26 cellular contexts compared by ENCODE assay signal in the genomic region with DNA sequence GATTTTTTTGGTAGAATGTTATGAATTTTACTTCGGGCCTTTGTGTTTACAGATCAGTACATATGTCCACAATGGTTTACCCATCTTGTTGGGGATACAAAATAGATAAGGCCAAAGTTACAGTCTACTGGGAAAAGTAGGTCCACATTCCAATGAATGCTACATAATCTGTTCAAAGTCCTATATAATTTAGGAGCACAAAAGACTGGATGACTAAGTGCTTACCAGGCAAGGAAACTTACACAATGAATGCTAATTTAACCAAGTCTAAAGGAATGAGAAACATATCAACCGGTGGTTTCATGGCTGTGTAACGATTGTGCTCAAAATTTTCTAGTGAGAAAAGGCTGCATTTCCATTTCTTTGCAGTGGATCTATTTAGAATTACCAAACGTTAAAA.
"Had no signal": no experiment of that assay in that cellular context is flagged by ENCODE, and none has a peak within 500 bp of the region (broad histone marks: within the 10 kb centered on the region; RNA-seq: fewer than 3 reads in every experiment).

No MANE protein-coding gene starts in this region.

- H3K36me3 Mint-ChIP-seq: activated naive CD8-positive, alpha-beta T cell; immature natural killer cell; naive thymus-derived CD8-positive, alpha-beta T cell had no signal

- H3K9me3 ChIP-seq: prostate gland had no signal

- FAIRE-seq: frontal cortex had no signal

- H2AFZ ChIP-seq: hepatocyte had no signal

- H3K27me3 Mint-ChIP-seq: activated B cell treated with CpG ODN at 0.5 μM for 24 hours had no signal

- H3K4me1 ChIP-seq: adrenal gland, ascending aorta, left lung, prostate gland, tibial artery had no signal

- H3K27ac Mint-ChIP-seq: activated B cell treated with CpG ODN at 0.5 μM for 24 hours; activated CD4-positive, alpha-beta T cell treated with anti-CD3 and anti-CD28 coated beads for 36 hours; activated naive CD8-positive, alpha-beta T cell; activated T-helper 2 cell treated with anti-CD3 and anti-CD28 coated beads, Interferon-gamma antibody, Interleukin-2, Interleukin-4, amounts not matched to agents 10 μg/mL and 5 μg/mL and 100 μg/mL, durations not matched to agents 14 hours and 24 hours and 36 hours; immature natural killer cell; mesothelial cell of epicardium; naive thymus-derived CD8-positive, alpha-beta T cell; stimulated activated naive CD8-positive, alpha-beta T cell treated with anti-CD3 and anti-CD28 coated beads, Interleukin-15, amount 100 ng/mL, for 72 hours had no signal

- H3K27ac ChIP-seq: adrenal gland, ascending aorta, cardiac muscle cell, hepatocyte, left lung, prostate gland, tibial artery had no signal

- H3K4me3 Mint-ChIP-seq: activated B cell treated with CpG ODN at 0.5 μM for 24 hours; activated CD4-positive, alpha-beta T cell treated with anti-CD3 and anti-CD28 coated beads for 36 hours; activated naive CD8-positive, alpha-beta T cell; activated T-cell treated with anti-CD3 and anti-CD28 coated beads, Interleukin-2, amount 50 U/mL, for 4 hours; immature natural killer cell; mesothelial cell of epicardium; naive thymus-derived CD8-positive, alpha-beta T cell; stimulated activated naive CD8-positive, alpha-beta T cell treated with anti-CD3 and anti-CD28 coated beads, Interleukin-15, amount 100 ng/mL, for 72 hours had no signal

- ATAC-seq: activated CD4-positive, alpha-beta T cell treated with anti-CD3 and anti-CD28 coated beads for 36 hours; activated T-cell treated with anti-CD3 and anti-CD28 coated beads, Interleukin-2, amount 50 U/mL, for 4 hours; left lung; naive thymus-derived CD8-positive, alpha-beta T cell; stimulated activated naive CD8-positive, alpha-beta T cell treated with anti-CD3 and anti-CD28 coated beads, Interleukin-15, amount 100 ng/mL, for 72 hours had no signal

- DNase-seq: activated B cell treated with CpG ODN at 0.5 μM for 24 hours; activated CD4-positive, alpha-beta T cell treated with anti-CD3 and anti-CD28 coated beads for 36 hours; activated CD4-positive, alpha-beta T cell treated with anti-CD3 and anti-CD28 coated beads, Interleukin-2, amount 50 U/mL, for 4 hours; activated CD8-positive, alpha-beta memory T cell treated with anti-CD3 and anti-CD28 coated beads, Interleukin-2, amount 50 U/mL, for 48 hours; activated naive CD4-positive, alpha-beta T cell; activated T-cell treated with anti-CD3 and anti-CD28 coated beads, Interleukin-2, amount 50 U/mL, for 4 hours; adrenal gland; cortex of kidney; glutamatergic neuron; immature natural killer cell; kidney glomerular epithelial cell; left lung; naive thymus-derived CD8-positive, alpha-beta T cell; stimulated activated CD4-positive, alpha-beta T cell treated with anti-CD3 and anti-CD28 coated beads, Interleukin-1b, Interleukin-23, amount 100 ng/mL, for 48 hours; stimulated activated naive CD8-positive, alpha-beta T cell treated with anti-CD3 and anti-CD28 coated beads, Interleukin-15, amount 100 ng/mL, for 72 hours; T1000; tibial artery had no signal

- H3K4me1 Mint-ChIP-seq: activated B cell treated with CpG ODN at 0.5 μM for 24 hours; activated CD4-positive, alpha-beta T cell treated with anti-CD3 and anti-CD28 coated beads for 36 hours; immature natural killer cell; mesothelial cell of epicardium; naive thymus-derived CD8-positive, alpha-beta T cell; stimulated activated naive CD8-positive, alpha-beta T cell treated with anti-CD3 and anti-CD28 coated beads, Interleukin-15, amount 100 ng/mL, for 72 hours had no signal

- H3K9me3 Mint-ChIP-seq: stimulated activated naive CD8-positive, alpha-beta T cell treated with anti-CD3 and anti-CD28 coated beads, Interleukin-15, amount 100 ng/mL, for 72 hours had no signal

- H3K4me3 ChIP-seq: adrenal gland, ascending aorta, cardiac muscle cell, hepatocyte, left lung, lung, prostate gland, tibial artery had no signal

- H3K79me2 ChIP-seq: hepatocyte had no signal

- H3K27me3 ChIP-seq: adrenal gland, ascending aorta, cardiac muscle cell, hepatocyte, left lung, tibial artery had no signal

- H3K4me2 ChIP-seq: hepatocyte had no signal

- H3K36me3 ChIP-seq: adrenal gland, ascending aorta, cardiac muscle cell, left lung, prostate gland, tibial artery had no signal
